30 cellular contexts compared by ENCODE assay signal in genomic region chr5:11801061-11801460, GRCh38.
"Had no signal": no experiment of that assay in that cellular context is flagged by ENCODE, and none has a peak within 500 bp of the region (broad histone marks: within the 10 kb centered on the region; RNA-seq: fewer than 3 reads in every experiment).

No MANE protein-coding gene starts in this region.

- H3K36me3 ChIP-seq: ascending aorta, neutrophil, ovary, suprapubic skin, tibial artery, upper lobe of right lung had no signal

- H3K9me3 Mint-ChIP-seq: activated CD4-positive, alpha-beta memory T cell treated with anti-CD3 and anti-CD28 coated beads, Interleukin-2, amount 10 ng/mL, durations not matched to agents 7 days and 5 days; activated CD4-positive, alpha-beta T cell treated with anti-CD3 and anti-CD28 coated beads, Interleukin-2, amount 10 ng/mL, durations not matched to agents 7 days and 5 days; activated naive CD4-positive, alpha-beta T cell treated with anti-CD3 and anti-CD28 coated beads, Interleukin-2, amount 10 ng/mL, durations not matched to agents 7 days and 5 days; activated naive CD8-positive, alpha-beta T cell treated with anti-CD3 and anti-CD28 coated beads, Interleukin-2, amount 10 ng/mL, durations not matched to agents 7 days and 5 days; nephron had no signal

- ATAC-seq: left colon, T-helper 17 cell, upper lobe of right lung had no signal

- H3K27ac Mint-ChIP-seq: activated CD4-positive, alpha-beta memory T cell treated with anti-CD3 and anti-CD28 coated beads, Interleukin-2, amount 10 ng/mL, durations not matched to agents 7 days and 5 days; activated CD4-positive, alpha-beta T cell treated with anti-CD3 and anti-CD28 coated beads, Interleukin-2, amount 10 ng/mL, durations not matched to agents 7 days and 5 days; activated naive CD4-positive, alpha-beta T cell treated with anti-CD3 and anti-CD28 coated beads, Interleukin-2, amount 10 ng/mL, durations not matched to agents 7 days and 5 days; activated naive CD8-positive, alpha-beta T cell treated with anti-CD3 and anti-CD28 coated beads, Interleukin-2, amount 10 ng/mL, durations not matched to agents 7 days and 5 days; activated T-cell treated with anti-CD3 and anti-CD28 coated beads, Interleukin-2, amount 50 U/mL, for 24 hours; immature natural killer cell; nephron; progenitor cell of endocrine pancreas; T-helper 17 cell had no signal

- H3K4me3 ChIP-seq: ascending aorta, ovary, smooth muscle cell, suprapubic skin, tibial artery, upper lobe of right lung had no signal

- H3K27ac ChIP-seq: ascending aorta, neutrophil, ovary, suprapubic skin, tibial artery, upper lobe of right lung had no signal

- H3K27me3 Mint-ChIP-seq: activated CD4-positive, alpha-beta memory T cell treated with anti-CD3 and anti-CD28 coated beads, Interleukin-2, amount 10 ng/mL, durations not matched to agents 7 days and 5 days; activated CD4-positive, alpha-beta T cell treated with anti-CD3 and anti-CD28 coated beads, Interleukin-2, amount 10 ng/mL, durations not matched to agents 7 days and 5 days; activated naive CD4-positive, alpha-beta T cell treated with anti-CD3 and anti-CD28 coated beads, Interleukin-2, amount 10 ng/mL, durations not matched to agents 7 days and 5 days; activated naive CD8-positive, alpha-beta T cell treated with anti-CD3 and anti-CD28 coated beads, Interleukin-2, amount 10 ng/mL, durations not matched to agents 7 days and 5 days; activated T-cell treated with anti-CD3 and anti-CD28 coated beads, Interleukin-2, amount 50 U/mL, for 24 hours; progenitor cell of endocrine pancreas; T-helper 17 cell had no signal

- DNase-seq: activated CD4-positive, alpha-beta memory T cell treated with anti-CD3 and anti-CD28 coated beads, Interleukin-2, amount 10 ng/mL, durations not matched to agents 7 days and 5 days; activated CD4-positive, alpha-beta T cell treated with anti-CD3 and anti-CD28 coated beads for 1 hour; activated CD4-positive, alpha-beta T cell treated with anti-CD3 and anti-CD28 coated beads, Interleukin-2, amount 10 ng/mL, durations not matched to agents 7 days and 5 days; activated CD8-positive, alpha-beta memory T cell treated with anti-CD3 and anti-CD28 coated beads, Interleukin-2, amount 50 U/mL, for 48 hours; activated gamma-delta T cell; activated naive CD4-positive, alpha-beta T cell treated with anti-CD3 and anti-CD28 coated beads, Interleukin-2, amount 10 ng/mL, durations not matched to agents 7 days and 5 days; activated naive CD8-positive, alpha-beta T cell treated with anti-CD3 and anti-CD28 coated beads, Interleukin-2, amount 10 ng/mL, durations not matched to agents 7 days and 5 days; activated T-cell treated with anti-CD3 and anti-CD28 coated beads, Interleukin-2, amount 50 U/mL, for 24 hours; dermis blood vessel endothelial cell; effector CD8-positive, alpha-beta T cell; erythroblast; head of caudate nucleus; hippocampal formation; immature natural killer cell; kidney; left colon; mammary epithelial cell; ovary; retina; stimulated activated naive CD4-positive, alpha-beta T cell; T-helper 17 cell; T1000; tibial artery; upper lobe of right lung had no signal

- H3K36me3 Mint-ChIP-seq: activated naive CD4-positive, alpha-beta T cell treated with anti-CD3 and anti-CD28 coated beads, Interleukin-2, amount 10 ng/mL, durations not matched to agents 7 days and 5 days; activated naive CD8-positive, alpha-beta T cell treated with anti-CD3 and anti-CD28 coated beads, Interleukin-2, amount 10 ng/mL, durations not matched to agents 7 days and 5 days; immature natural killer cell had no signal

- H3K27me3 ChIP-seq: ascending aorta, neutrophil, ovary, suprapubic skin, tibial artery, upper lobe of right lung had no signal

- H3K4me1 ChIP-seq: ascending aorta, suprapubic skin, tibial artery, upper lobe of right lung had no signal

- H3K9me3 ChIP-seq: ascending aorta, neutrophil, ovary, suprapubic skin, tibial artery, upper lobe of right lung had no signal

- H3K4me3 Mint-ChIP-seq: activated CD4-positive, alpha-beta memory T cell treated with anti-CD3 and anti-CD28 coated beads, Interleukin-2, amount 10 ng/mL, durations not matched to agents 7 days and 5 days; activated CD4-positive, alpha-beta T cell treated with anti-CD3 and anti-CD28 coated beads, Interleukin-2, amount 10 ng/mL, durations not matched to agents 7 days and 5 days; activated naive CD4-positive, alpha-beta T cell treated with anti-CD3 and anti-CD28 coated beads, Interleukin-2, amount 10 ng/mL, durations not matched to agents 7 days and 5 days; activated naive CD8-positive, alpha-beta T cell treated with anti-CD3 and anti-CD28 coated beads, Interleukin-2, amount 10 ng/mL, durations not matched to agents 7 days and 5 days; activated T-cell treated with anti-CD3 and anti-CD28 coated beads, Interleukin-2, amount 50 U/mL, for 24 hours; immature natural killer cell; nephron; T-helper 17 cell had no signal

- H3K4me1 Mint-ChIP-seq: activated CD4-positive, alpha-beta memory T cell treated with anti-CD3 and anti-CD28 coated beads, Interleukin-2, amount 10 ng/mL, durations not matched to agents 7 days and 5 days; activated CD4-positive, alpha-beta T cell treated with anti-CD3 and anti-CD28 coated beads, Interleukin-2, amount 10 ng/mL, durations not matched to agents 7 days and 5 days; activated naive CD4-positive, alpha-beta T cell treated with anti-CD3 and anti-CD28 coated beads, Interleukin-2, amount 10 ng/mL, durations not matched to agents 7 days and 5 days; activated naive CD8-positive, alpha-beta T cell treated with anti-CD3 and anti-CD28 coated beads, Interleukin-2, amount 10 ng/mL, durations not matched to agents 7 days and 5 days; immature natural killer cell; nephron; T-helper 17 cell had no signal
